ENCODE assay signal across 13 cellular contexts in genomic region chr16:813916-814412, GRCh38. TPM values are rescaled to one million over a fixed set of nuclear protein-coding genes. Genes with fewer than 3 reads are reported as not detected.
DNase-seq lines count a peak whose midpoint lies in the region; ATAC-seq and TF ChIP-seq lines count a peak whose summit lies in the region.
"Had no signal": no experiment of that assay in that cellular context is flagged by ENCODE, and none has a peak within 500 bp of the region (broad histone marks: within the 10 kb centered on the region; RNA-seq: fewer than 3 reads in every experiment).

No MANE protein-coding gene starts in this region.

- no peaks in the 10 kb centered on the region for H3K9me3 Mint-ChIP-seq in stimulated activated naive B cell treated with anti-CD40 and anti-IgM and Interleukin-4, amounts not matched to agents 10 μg/mL and 1 μg/mL and 100 μg/mL, for 72 hours
- H3K9me3 Mint-ChIP-seq in activated naive CD4-positive, alpha-beta T cell treated with anti-CD3 and anti-CD28 coated beads, Interleukin-2, amount 10 ng/mL, durations not matched to agents 7 days and 5 days, result no peaks in the 10 kb centered on the region
- H3K9me3 Mint-ChIP-seq in effector memory CD8-positive, alpha-beta T cell, result no peaks in the 10 kb centered on the region

- H3K4me2 ChIP-seq in PC-3 (ENCODE audit: low read length), result peak overlapping the region; percentile 74

- no peaks in the 10 kb centered on the region for H3K36me3 ChIP-seq in ES-I3 (ENCODE audit: insufficient read depth, low read length)
- no peaks in the 10 kb centered on the region for H3K36me3 ChIP-seq in PC-3 (ENCODE audit: low read depth, low read length)
- H3K36me3 ChIP-seq in iPS-20b (ENCODE audit: insufficient read depth, low read depth, low read length), result no peaks in the 10 kb centered on the region
- H3K36me3 ChIP-seq: sigmoid colon had no signal

- H3K9ac ChIP-seq in ES-I3 (ENCODE audit: low read depth, low read length) (peak overlapping the region; percentile 37), PC-3 (ENCODE audit: low read length) (no peak overlapping the region), iPS-20b (ENCODE audit: low read depth, low read length) (no peak overlapping the region)

- peaks cover 6 to 12% of the 10 kb centered on the region in 2 donors for H3K4me1 Mint-ChIP-seq in stimulated activated naive B cell treated with anti-CD40 and anti-IgM and Interleukin-4, amounts not matched to agents 10 μg/mL and 1 μg/mL and 100 μg/mL, for 72 hours
- peaks cover 2% of the 10 kb centered on the region for H3K4me1 Mint-ChIP-seq in activated naive CD4-positive, alpha-beta T cell treated with anti-CD3 and anti-CD28 coated beads, Interleukin-2, amount 10 ng/mL, durations not matched to agents 7 days and 5 days
- no peaks in the 10 kb centered on the region for H3K4me1 Mint-ChIP-seq in effector memory CD8-positive, alpha-beta T cell (ENCODE audit: low read depth in 2 of 2)
- H3K4me1 Mint-ChIP-seq: activated CD8-positive, alpha-beta memory T cell treated with anti-CD3 and anti-CD28 coated beads, Interleukin-2, amount 10 ng/mL, durations not matched to agents 7 days and 5 days had no signal

- H3F3A ChIP-seq in PC-3 (ENCODE audit: low read length, unreplicated experiment), result no peaks in the 10 kb centered on the region

- H3K27me3 ChIP-seq in PC-3 (ENCODE audit: low read length) (no peaks in the 10 kb centered on the region), iPS-20b (ENCODE audit: insufficient read depth, low read length) (peaks cover 21% of the 10 kb centered on the region)

- no peak for DNase-seq in PC-3
- no peak for DNase-seq in stimulated activated naive B cell treated with anti-CD40 and anti-IgM and Interleukin-4, amounts not matched to agents 10 μg/mL and 1 μg/mL and 100 μg/mL, for 72 hours
- no peak for DNase-seq in activated naive CD4-positive, alpha-beta T cell treated with anti-CD3 and anti-CD28 coated beads, Interleukin-2, amount 10 ng/mL, durations not matched to agents 7 days and 5 days
- DNase-seq in effector memory CD8-positive, alpha-beta T cell, result no peak
- DNase-seq: MM.1S, NCI-H446 treated with DMSO at 0.1 percent for 48 hours, occipital lobe, sigmoid colon had no signal

- ATAC-seq in PC-3, result no peak
- no peak for ATAC-seq in stimulated activated naive B cell treated with anti-CD40 and anti-IgM and Interleukin-4, amounts not matched to agents 10 μg/mL and 1 μg/mL and 100 μg/mL, for 72 hours (replicated peaks)
- ATAC-seq in GM19351 (IDR thresholded peaks at IDR 0.05; ENCODE audit: unreplicated experiment), result no peak
- no peak for ATAC-seq in effector memory CD8-positive, alpha-beta T cell (replicated peaks)

- peak overlapping the region; percentile 5 to 28 for H3K4me3 Mint-ChIP-seq in stimulated activated naive B cell treated with anti-CD40 and anti-IgM and Interleukin-4, amounts not matched to agents 10 μg/mL and 1 μg/mL and 100 μg/mL, for 72 hours
- H3K4me3 Mint-ChIP-seq in activated naive CD4-positive, alpha-beta T cell treated with anti-CD3 and anti-CD28 coated beads, Interleukin-2, amount 10 ng/mL, durations not matched to agents 7 days and 5 days, result no peak overlapping the region
- no peak overlapping the region for H3K4me3 Mint-ChIP-seq in effector memory CD8-positive, alpha-beta T cell
- H3K4me3 Mint-ChIP-seq: activated CD8-positive, alpha-beta memory T cell treated with anti-CD3 and anti-CD28 coated beads, Interleukin-2, amount 10 ng/mL, durations not matched to agents 7 days and 5 days had no signal

- H3K4me1 ChIP-seq in ES-I3 (ENCODE audit: insufficient read depth, low read length) (peaks cover 4% of the 10 kb centered on the region; the same call in 1 of the 2 replicates), PC-3 (ENCODE audit: insufficient read depth, low read length) (no peaks in the 10 kb centered on the region; the same call in 1 of the 2 replicates), iPS-20b (ENCODE audit: insufficient read depth, low read length) (no peaks in the 10 kb centered on the region; the same call in 1 of the 2 replicates)

- H3K79me2 ChIP-seq in PC-3 (ENCODE audit: low read length), result no peaks in the 10 kb centered on the region

- POLR2A ChIA-PET in PC-3 (lab: Charles Lee; ENCODE audit: unreplicated experiment), result no interaction called here

- H2AFZ ChIP-seq in PC-3 (ENCODE audit: low read length), result peak overlapping the region; percentile 42; the same call in 1 of the 2 replicates

- H3K4me3 ChIP-seq in PC-3 (ENCODE audit: low read length) (peak overlapping the region; percentile 40; the same call in 1 of the 2 replicates), iPS-20b (ENCODE audit: low read length) (peak overlapping the region; percentile 56; the same call in 1 of the 2 replicates)

- no TSS peak for BruUV-seq in PC-3 (replicated peaks; lab: Mats Ljungman, UMichigan)

- no peak for TF ChIP-seq CTCF in PC-3 (conservative IDR thresholded peaks at IDR 0.05; ENCODE audit: low read depth, low read length)

- no peaks in the 10 kb centered on the region for H3K9me3 ChIP-seq in ES-I3 (ENCODE audit: control insufficient read depth, insufficient read depth, low read length)
- no peaks in the 10 kb centered on the region for H3K9me3 ChIP-seq in PC-3 (ENCODE audit: low read length)
- H3K9me3 ChIP-seq in iPS-20b (ENCODE audit: insufficient read depth, low read depth, low read length), result no peaks in the 10 kb centered on the region
- H3K9me3 ChIP-seq: sigmoid colon had no signal

- peaks cover 0 to 5% of the 10 kb centered on the region in 2 donors for H3K36me3 Mint-ChIP-seq in stimulated activated naive B cell treated with anti-CD40 and anti-IgM and Interleukin-4, amounts not matched to agents 10 μg/mL and 1 μg/mL and 100 μg/mL, for 72 hours
- no peaks in the 10 kb centered on the region for H3K36me3 Mint-ChIP-seq in activated naive CD4-positive, alpha-beta T cell treated with anti-CD3 and anti-CD28 coated beads, Interleukin-2, amount 10 ng/mL, durations not matched to agents 7 days and 5 days
- H3K36me3 Mint-ChIP-seq in effector memory CD8-positive, alpha-beta T cell (ENCODE audit: insufficient read depth), result peaks cover 4% of the 10 kb centered on the region
- H3K36me3 Mint-ChIP-seq: activated CD8-positive, alpha-beta memory T cell treated with anti-CD3 and anti-CD28 coated beads, Interleukin-2, amount 10 ng/mL, durations not matched to agents 7 days and 5 days had no signal

- CTCF ChIA-PET in PC-3 (lab: Charles Lee), result no interaction called here
- CTCF ChIA-PET in activated naive CD4-positive, alpha-beta T cell treated with anti-CD3 and anti-CD28 coated beads, Interleukin-2, amount 10 ng/mL, durations not matched to agents 7 days and 5 days (lab: Charles Lee), result interaction anchor here (2.9 kb wide), 1 partner anchor 243 kb away, joined by 12 read pairs; no protein-coding TSS in a partner anchor

- H3K27ac Mint-ChIP-seq in stimulated activated naive B cell treated with anti-CD40 and anti-IgM and Interleukin-4, amounts not matched to agents 10 μg/mL and 1 μg/mL and 100 μg/mL, for 72 hours, result no peak overlapping the region
- no peak overlapping the region for H3K27ac Mint-ChIP-seq in activated naive CD4-positive, alpha-beta T cell treated with anti-CD3 and anti-CD28 coated beads, Interleukin-2, amount 10 ng/mL, durations not matched to agents 7 days and 5 days
- H3K27ac Mint-ChIP-seq in effector memory CD8-positive, alpha-beta T cell, result no peak overlapping the region
- H3K27ac Mint-ChIP-seq: activated CD8-positive, alpha-beta memory T cell treated with anti-CD3 and anti-CD28 coated beads, Interleukin-2, amount 10 ng/mL, durations not matched to agents 7 days and 5 days had no signal

- H4K20me1 ChIP-seq in PC-3 (ENCODE audit: low read length), result no peaks in the 10 kb centered on the region

- intact Hi-C loops in PC-3 (cut with micrococcal nuclease), result no loop called here

- H3K27ac ChIP-seq in PC-3 (ENCODE audit: low read length) (no peak overlapping the region), iPS-20b (ENCODE audit: low read length) (no peak overlapping the region)
- H3K27ac ChIP-seq: sigmoid colon had no signal

- H3K9me2 ChIP-seq in PC-3 (replicated peaks; ENCODE audit: low read length), result no peaks in the 10 kb centered on the region

- H3K27me3 Mint-ChIP-seq in stimulated activated naive B cell treated with anti-CD40 and anti-IgM and Interleukin-4, amounts not matched to agents 10 μg/mL and 1 μg/mL and 100 μg/mL, for 72 hours, result peaks cover 16 to 41% of the 10 kb centered on the region in 2 donors
- peaks cover 84% of the 10 kb centered on the region for H3K27me3 Mint-ChIP-seq in activated naive CD4-positive, alpha-beta T cell treated with anti-CD3 and anti-CD28 coated beads, Interleukin-2, amount 10 ng/mL, durations not matched to agents 7 days and 5 days
- peaks cover 16 to 27% of the 10 kb centered on the region in 2 donors for H3K27me3 Mint-ChIP-seq in effector memory CD8-positive, alpha-beta T cell

RNA-seq across cellular contexts. Expression of gene GNG13, which starts 13.4 kb away (rescaled TPM):
- not detected in 2 replicates for total RNA-seq in PC-3 (2014; rRNA removed)
- total RNA-seq: activated CD8-positive, alpha-beta memory T cell treated with anti-CD3 and anti-CD28 coated beads, Interleukin-2, amount 10 ng/mL, durations not matched to agents 7 days and 5 days; occipital lobe; sigmoid colon; temporal lobe had no signal

RNA-seq across cellular contexts. Expression of gene CHTF18, which starts 25.5 kb away (rescaled TPM):
- 79.0 and 107 TPM in 2 replicates for total RNA-seq in PC-3 (2014; rRNA removed)

RNA-seq across cellular contexts. Expression of gene RPUSD1, which starts 25.8 kb away (rescaled TPM):
- 72.6 and 93.7 TPM in 2 replicates for total RNA-seq in PC-3 (2014; rRNA removed)

RNA-seq across cellular contexts. Expression of gene MSLN, which starts 53.4 kb away (rescaled TPM):
- 0.73 and 4.7 TPM in 2 replicates for total RNA-seq in PC-3 (2014; rRNA removed)
- total RNA-seq: activated CD8-positive, alpha-beta memory T cell treated with anti-CD3 and anti-CD28 coated beads, Interleukin-2, amount 10 ng/mL, durations not matched to agents 7 days and 5 days; occipital lobe; temporal lobe had no signal

Comparison
In these comparisons a context has a peak if more than half of its experiments do, and no peak if none do; other contexts are left out.
1. H3K4me3 Mint-ChIP-seq: peak in stimulated activated naive B cell treated with anti-CD40 and anti-IgM and Interleukin-4, amounts not matched to agents 10 μg/mL and 1 μg/mL and 100 μg/mL, for 72 hours (2 of 2); none in activated naive CD4-positive, alpha-beta T cell treated with anti-CD3 and anti-CD28 coated beads, Interleukin-2, amount 10 ng/mL, durations not matched to agents 7 days and 5 days (single experiment) and effector memory CD8-positive, alpha-beta T cell (0 of 2).